2 cellular contexts compared by ENCODE assay signal in the genomic region with DNA sequence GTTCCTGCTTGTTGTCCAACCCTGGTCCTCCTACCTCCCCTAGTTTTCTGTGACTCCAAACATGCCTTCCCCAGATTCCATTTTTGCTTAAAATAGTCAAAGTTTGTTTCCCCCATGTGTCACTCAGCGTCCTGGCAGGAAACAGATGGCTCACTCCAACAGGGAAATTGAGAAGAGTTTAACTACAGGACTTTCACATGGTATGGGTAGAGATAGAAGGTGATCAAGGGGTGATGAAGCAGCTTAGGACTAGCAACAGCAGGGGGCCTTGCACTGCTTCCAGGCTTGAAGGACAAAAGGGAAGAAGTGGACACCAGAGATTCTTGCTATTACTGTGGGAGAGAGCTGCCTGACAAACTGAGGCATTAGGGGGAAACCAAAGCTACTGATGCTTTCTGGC.
TF ChIP-seq lines count a peak whose summit lies in the region.

No MANE protein-coding gene starts in this region.

TF ChIP-seq in HepG2, 621 proteins besides CTCF, POLR2A, EP300 and RAD21:
- TF ChIP-seq ZNF569 (CRISPR knock-in tag; IDR thresholded peaks at IDR 0.05; ENCODE audit: borderline replicate concordance): no peak
- TF ChIP-seq, protein P1, sequence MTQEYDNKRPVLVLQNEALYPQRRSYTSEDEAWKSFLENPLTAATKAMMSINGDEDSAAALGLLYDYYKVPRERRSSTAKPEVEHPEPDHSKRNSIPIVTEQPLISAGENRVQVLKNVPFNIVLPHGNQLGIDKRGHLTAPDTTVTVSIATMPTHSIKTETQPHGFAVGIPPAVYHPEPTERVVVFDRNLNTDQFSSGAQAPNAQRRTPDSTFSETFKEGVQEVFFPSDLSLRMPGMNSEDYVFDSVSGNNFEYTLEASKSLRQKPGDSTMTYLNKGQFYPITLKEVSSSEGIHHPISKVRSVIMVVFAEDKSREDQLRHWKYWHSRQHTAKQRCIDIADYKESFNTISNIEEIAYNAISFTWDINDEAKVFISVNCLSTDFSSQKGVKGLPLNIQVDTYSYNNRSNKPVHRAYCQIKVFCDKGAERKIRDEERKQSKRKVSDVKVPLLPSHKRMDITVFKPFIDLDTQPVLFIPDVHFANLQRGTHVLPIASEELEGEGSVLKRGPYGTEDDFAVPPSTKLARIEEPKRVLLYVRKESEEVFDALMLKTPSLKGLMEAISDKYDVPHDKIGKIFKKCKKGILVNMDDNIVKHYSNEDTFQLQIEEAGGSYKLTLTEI (CRISPR knock-in tag; conservative IDR thresholded peaks at IDR 0.05): no peak
- TF ChIP-seq TAF15 (IDR thresholded peaks at IDR 0.05; ENCODE audit: low read depth, low read length, poor library complexity, severe bottlenecking): no peak
- no peak for TF ChIP-seq ZNF572 (CRISPR knock-in tag; IDR thresholded peaks at IDR 0.05)
- no peak for TF ChIP-seq ZFP90 (CRISPR knock-in tag; IDR thresholded peaks at IDR 0.05; ENCODE audit: borderline replicate concordance)
- TF ChIP-seq, protein P2, sequence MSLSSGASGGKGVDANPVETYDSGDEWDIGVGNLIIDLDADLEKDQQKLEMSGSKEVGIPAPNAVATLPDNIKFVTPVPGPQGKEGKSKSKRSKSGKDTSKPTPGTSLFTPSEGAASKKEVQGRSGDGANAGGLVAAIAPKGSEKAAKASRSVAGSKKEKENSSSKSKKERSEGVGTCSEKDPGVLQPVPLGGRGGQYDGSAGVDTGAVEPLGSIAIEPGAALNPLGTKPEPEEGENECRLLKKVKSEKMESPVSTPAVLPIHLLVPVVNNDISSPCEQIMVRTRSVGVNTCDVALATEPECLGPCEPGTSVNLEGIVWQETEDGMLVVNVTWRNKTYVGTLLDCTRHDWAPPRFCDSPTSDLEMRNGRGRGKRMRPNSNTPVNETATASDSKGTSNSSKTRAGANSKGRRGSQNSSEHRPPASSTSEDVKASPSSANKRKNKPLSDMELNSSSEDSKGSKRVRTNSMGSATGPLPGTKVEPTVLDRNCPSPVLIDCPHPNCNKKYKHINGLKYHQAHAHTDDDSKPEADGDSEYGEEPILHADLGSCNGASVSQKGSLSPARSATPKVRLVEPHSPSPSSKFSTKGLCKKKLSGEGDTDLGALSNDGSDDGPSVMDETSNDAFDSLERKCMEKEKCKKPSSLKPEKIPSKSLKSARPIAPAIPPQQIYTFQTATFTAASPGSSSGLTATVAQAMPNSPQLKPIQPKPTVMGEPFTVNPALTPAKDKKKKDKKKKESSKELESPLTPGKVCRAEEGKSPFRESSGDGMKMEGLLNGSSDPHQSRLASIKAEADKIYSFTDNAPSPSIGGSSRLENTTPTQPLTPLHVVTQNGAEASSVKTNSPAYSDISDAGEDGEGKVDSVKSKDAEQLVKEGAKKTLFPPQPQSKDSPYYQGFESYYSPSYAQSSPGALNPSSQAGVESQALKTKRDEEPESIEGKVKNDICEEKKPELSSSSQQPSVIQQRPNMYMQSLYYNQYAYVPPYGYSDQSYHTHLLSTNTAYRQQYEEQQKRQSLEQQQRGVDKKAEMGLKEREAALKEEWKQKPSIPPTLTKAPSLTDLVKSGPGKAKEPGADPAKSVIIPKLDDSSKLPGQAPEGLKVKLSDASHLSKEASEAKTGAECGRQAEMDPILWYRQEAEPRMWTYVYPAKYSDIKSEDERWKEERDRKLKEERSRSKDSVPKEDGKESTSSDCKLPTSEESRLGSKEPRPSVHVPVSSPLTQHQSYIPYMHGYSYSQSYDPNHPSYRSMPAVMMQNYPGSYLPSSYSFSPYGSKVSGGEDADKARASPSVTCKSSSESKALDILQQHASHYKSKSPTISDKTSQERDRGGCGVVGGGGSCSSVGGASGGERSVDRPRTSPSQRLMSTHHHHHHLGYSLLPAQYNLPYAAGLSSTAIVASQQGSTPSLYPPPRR (CRISPR knock-in tag; IDR thresholded peaks at IDR 0.05; ENCODE audit: borderline replicate concordance): no peak
- TF ChIP-seq, protein P3, sequence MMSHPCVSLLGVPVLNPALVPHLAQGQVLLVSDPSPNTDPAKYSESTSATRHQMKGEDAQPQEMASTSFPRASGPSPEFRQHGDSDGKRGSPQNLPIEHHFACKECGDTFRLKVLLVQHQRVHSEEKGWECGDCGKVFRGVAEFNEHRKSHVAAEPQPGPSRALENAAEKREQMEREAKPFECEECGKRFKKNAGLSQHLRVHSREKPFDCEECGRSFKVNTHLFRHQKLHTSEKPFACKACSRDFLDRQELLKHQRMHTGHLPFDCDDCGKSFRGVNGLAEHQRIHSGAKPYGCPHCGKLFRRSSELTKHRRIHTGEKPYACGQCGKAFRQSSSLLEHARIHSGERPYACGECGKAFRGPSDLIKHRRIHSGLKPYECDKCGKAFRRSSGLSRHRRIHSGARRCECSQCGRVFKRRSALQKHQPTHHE (CRISPR knock-in tag; IDR thresholded peaks at IDR 0.05; ENCODE audit: borderline replicate concordance): no peak
- TF ChIP-seq, protein P4, sequence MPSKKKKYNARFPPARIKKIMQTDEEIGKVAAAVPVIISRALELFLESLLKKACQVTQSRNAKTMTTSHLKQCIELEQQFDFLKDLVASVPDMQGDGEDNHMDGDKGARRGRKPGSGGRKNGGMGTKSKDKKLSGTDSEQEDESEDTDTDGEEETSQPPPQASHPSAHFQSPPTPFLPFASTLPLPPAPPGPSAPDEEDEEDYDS (CRISPR knock-in tag; IDR thresholded peaks at IDR 0.05): no peak
- TF ChIP-seq NBN (conservative IDR thresholded peaks at IDR 0.05): no peak
- no peak for TF ChIP-seq CBX2 (IDR thresholded peaks at IDR 0.05; ENCODE audit: low read depth, low read length)
- TF ChIP-seq CBX2 (CRISPR knock-in tag; IDR thresholded peaks at IDR 0.05; ENCODE audit: low read depth): no peak
- no peak for TF ChIP-seq NR1H2 (CRISPR knock-in tag; IDR thresholded peaks at IDR 0.05; ENCODE audit: borderline replicate concordance, low read depth)

TF ChIP-seq in K562, 482 proteins besides CTCF, POLR2A, EP300 and RAD21:
- TF ChIP-seq ZNF197 (CRISPR knock-in tag; IDR thresholded peaks at IDR 0.05; ENCODE audit: low read depth): no peak
- TF ChIP-seq, protein P5, sequence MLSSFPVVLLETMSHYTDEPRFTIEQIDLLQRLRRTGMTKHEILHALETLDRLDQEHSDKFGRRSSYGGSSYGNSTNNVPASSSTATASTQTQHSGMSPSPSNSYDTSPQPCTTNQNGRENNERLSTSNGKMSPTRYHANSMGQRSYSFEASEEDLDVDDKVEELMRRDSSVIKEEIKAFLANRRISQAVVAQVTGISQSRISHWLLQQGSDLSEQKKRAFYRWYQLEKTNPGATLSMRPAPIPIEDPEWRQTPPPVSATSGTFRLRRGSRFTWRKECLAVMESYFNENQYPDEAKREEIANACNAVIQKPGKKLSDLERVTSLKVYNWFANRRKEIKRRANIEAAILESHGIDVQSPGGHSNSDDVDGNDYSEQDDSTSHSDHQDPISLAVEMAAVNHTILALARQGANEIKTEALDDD (IDR thresholded peaks at IDR 0.05): peak; percentile 31; the same call in 1 of the 2 replicates
